Comparison of ENCODE assay signal across 8 cellular contexts in the genomic region with DNA sequence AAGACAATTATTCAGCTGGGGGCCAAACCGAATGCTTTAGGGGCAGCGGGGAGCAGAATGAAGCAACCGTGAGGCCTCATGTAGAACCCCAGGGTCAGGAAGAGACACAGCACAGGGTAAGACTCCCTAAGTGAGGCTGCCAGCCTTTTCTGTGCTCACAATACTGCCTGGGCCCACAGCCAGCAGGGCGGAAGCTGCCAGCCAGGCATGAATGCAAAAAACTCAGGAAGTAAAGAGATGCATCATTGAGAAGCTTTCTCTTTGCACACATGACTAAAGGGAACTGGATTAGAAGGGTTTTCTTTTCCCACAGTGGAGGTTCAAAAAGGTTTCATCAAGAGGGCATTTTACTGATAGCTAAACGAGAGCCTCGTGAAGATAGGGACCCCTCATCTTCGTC.
DNase-seq lines count a peak whose midpoint lies in the region; TF ChIP-seq lines count a peak whose summit lies in the region.

No MANE protein-coding gene starts in this region.

- H3K9me3 Mint-ChIP-seq in nephron, result no peaks in the 10 kb centered on the region

- in situ Hi-C loops in GM13977 (cut with MboI; ENCODE audit: low pct_unique_long_range_greater_than_20kb, low sequenced_read_pairs, unreplicated experiment), result no loop called here

- peaks cover 18% of the 10 kb centered on the region for H3K27me3 Mint-ChIP-seq in nephron (ENCODE audit: low read depth)

- H3K4me1 Mint-ChIP-seq in nephron, result peaks cover 42% of the 10 kb centered on the region

- H3K27ac Mint-ChIP-seq in nephron, result peak overlapping the region; percentile 22 to 92 (median 89)

- H3K4me3 Mint-ChIP-seq in nephron, result no peak overlapping the region

- DNase-seq in DMS 273 (lab: John Stamatoyannopoulos, UW; ENCODE audit: unreplicated experiment) (peak; percentile 72), NCI-H69 (lab: John Stamatoyannopoulos, UW) (peak; percentile 85), epidermal melanocyte (ENCODE audit: insufficient read length, low spot score) (peak; percentile 91), erythroblast (lab: John Stamatoyannopoulos, UW) (no peak), NCI-H524 treated with DMSO at 0.1 percent for 48 hours (lab: John Stamatoyannopoulos, UW) (no peak), GM13977 (ENCODE audit: low spot score) (no peak)
- no peak for DNase-seq in stimulated activated naive CD4-positive, alpha-beta T cell (lab: John Stamatoyannopoulos, UW)

- no peak for TF ChIP-seq POLR2A in erythroblast (IDR thresholded peaks at IDR 0.05; ENCODE audit: low read length)

- H3K36me3 Mint-ChIP-seq in nephron (ENCODE audit: low read depth), result no peaks in the 10 kb centered on the region

- TF ChIP-seq CTCF in nephron (IDR thresholded peaks at IDR 0.05; ENCODE audit: unreplicated experiment in 3 of 3) (no peak), GM13977 (IDR thresholded peaks at IDR 0.05; ENCODE audit: extremely low read depth, insufficient read depth, missing control alignments) (no peak)

Comparison
In these comparisons a context has a peak if more than half of its experiments do, and no peak if none do; other contexts are left out.
1. DNase-seq: peak in DMS 273 (single experiment), NCI-H69 (single experiment) and epidermal melanocyte (single experiment); none in erythroblast (0 of 2), stimulated activated naive CD4-positive, alpha-beta T cell (0 of 6), NCI-H524 treated with DMSO at 0.1 percent for 48 hours (single experiment) and GM13977 (single experiment).